ENCODE assay signal across 1 cellular context in the genomic region with DNA sequence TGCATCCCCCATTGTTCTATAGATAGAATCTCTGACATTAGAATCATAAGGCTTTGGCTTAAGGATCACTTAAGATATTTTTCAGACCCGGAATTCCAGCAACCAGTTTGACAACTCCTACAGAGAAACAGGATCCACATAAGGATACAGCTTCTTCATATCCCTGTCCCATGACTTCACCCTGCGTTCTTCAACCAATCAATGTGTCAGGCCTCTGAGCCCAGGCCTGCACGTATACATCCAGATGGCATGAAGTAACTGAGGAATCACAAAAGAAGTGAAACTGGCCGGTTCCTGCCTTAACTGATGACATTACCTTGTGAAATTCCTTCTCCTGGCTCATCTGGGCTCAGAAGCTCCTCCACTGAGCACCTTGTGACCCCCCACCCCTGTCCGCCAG.
TF ChIP-seq lines count a peak whose summit lies in the region.

No MANE protein-coding gene starts in this region.

TF ChIP-seq in WTC11, 78 proteins besides CTCF, POLR2A, EP300 and RAD21 (continued from another document):
- TF ChIP-seq, protein P1, sequence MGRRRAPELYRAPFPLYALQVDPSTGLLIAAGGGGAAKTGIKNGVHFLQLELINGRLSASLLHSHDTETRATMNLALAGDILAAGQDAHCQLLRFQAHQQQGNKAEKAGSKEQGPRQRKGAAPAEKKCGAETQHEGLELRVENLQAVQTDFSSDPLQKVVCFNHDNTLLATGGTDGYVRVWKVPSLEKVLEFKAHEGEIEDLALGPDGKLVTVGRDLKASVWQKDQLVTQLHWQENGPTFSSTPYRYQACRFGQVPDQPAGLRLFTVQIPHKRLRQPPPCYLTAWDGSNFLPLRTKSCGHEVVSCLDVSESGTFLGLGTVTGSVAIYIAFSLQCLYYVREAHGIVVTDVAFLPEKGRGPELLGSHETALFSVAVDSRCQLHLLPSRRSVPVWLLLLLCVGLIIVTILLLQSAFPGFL (CRISPR knock-in tag; IDR thresholded peaks at IDR 0.05; ENCODE audit: borderline replicate concordance): no peak
- TF ChIP-seq NR1H2 (CRISPR knock-in tag; IDR thresholded peaks at IDR 0.05): no peak
TF ChIP-seq in WTC11: peak in this region for 0.
